In genomic region chrX:124215786-124216185, GRCh38 we compare ENCODE assay signal across 23 cellular contexts.
A peak's percentile ranks its signal among the peaks of the same experiment; 100 is the strongest.
DNase-seq lines count a peak whose midpoint lies in the region; ATAC-seq and TF ChIP-seq lines count a peak whose summit lies in the region.
"Had no signal": no experiment of that assay in that cellular context is flagged by ENCODE, and none has a peak within 500 bp of the region (broad histone marks: within the 10 kb centered on the region; RNA-seq: fewer than 3 reads in every experiment).

No MANE protein-coding gene starts in this region.

- no peak for TF ChIP-seq CTCF in CD8-positive, alpha-beta T cell (IDR thresholded peaks at IDR 0.05)

- peaks cover 11% of the 10 kb centered on the region for H3K9me3 Mint-ChIP-seq in activated CD4-positive, alpha-beta T cell treated with anti-CD3 and anti-CD28 coated beads, Interleukin-2, amount 10 ng/mL, durations not matched to agents 24 days and 14 days
- no peaks in the 10 kb centered on the region for H3K9me3 Mint-ChIP-seq in CD8-positive, alpha-beta T cell
- no peaks in the 10 kb centered on the region for H3K9me3 Mint-ChIP-seq in activated CD4-positive, alpha-beta memory T cell treated with anti-CD3 and anti-CD28 coated beads for 36 hours
- peaks cover 0 to 3% (median 0%) of the 10 kb centered on the region in 11 donors for H3K9me3 Mint-ChIP-seq in naive thymus-derived CD4-positive, alpha-beta T cell

- H3K4me1 Mint-ChIP-seq in activated CD4-positive, alpha-beta T cell treated with anti-CD3 and anti-CD28 coated beads, Interleukin-2, amount 10 ng/mL, durations not matched to agents 24 days and 14 days, result peaks cover 66% of the 10 kb centered on the region
- H3K4me1 Mint-ChIP-seq in CD8-positive, alpha-beta T cell (ENCODE audit: low read depth), result peaks cover 77% of the 10 kb centered on the region
- H3K4me1 Mint-ChIP-seq in activated CD4-positive, alpha-beta memory T cell treated with anti-CD3 and anti-CD28 coated beads for 36 hours (ENCODE audit: low read depth), result peaks cover 69% of the 10 kb centered on the region
- H3K4me1 Mint-ChIP-seq in naive thymus-derived CD4-positive, alpha-beta T cell, result peaks cover 43 to 87% (median 79%) of the 10 kb centered on the region in 7 donors

- intact Hi-C loops in activated CD4-positive, alpha-beta T cell treated with anti-CD3 and anti-CD28 coated beads, Interleukin-2, amount 10 ng/mL, durations not matched to agents 24 days and 14 days (cut with micrococcal nuclease), result loop anchor here (1.0 to 10.0 kb wide), 6 partner anchors 42 to 1079 kb away; no protein-coding TSS in a partner anchor
- intact Hi-C loops in CD8-positive, alpha-beta T cell (cut with DNase I, micrococcal nuclease), result loop anchor here (5.0 to 10.0 kb wide), 2 partner anchors 42 to 121 kb away; no protein-coding TSS in a partner anchor
- intact Hi-C loops in activated CD4-positive, alpha-beta memory T cell treated with anti-CD3 and anti-CD28 coated beads for 36 hours (cut with micrococcal nuclease), result loop anchor here (5.0 to 10.0 kb wide), 5 partner anchors 128 to 1079 kb away; no protein-coding TSS in a partner anchor
- intact Hi-C loops in naive thymus-derived CD4-positive, alpha-beta T cell (cut with micrococcal nuclease), result loop anchor here (5.0 to 10.0 kb wide), 5 partner anchors 57 to 522 kb away; partner anchors contain the start of gene THOC2 (in 1 of the 2)

- H3K27ac ChIP-seq in CD8-positive, alpha-beta T cell (ENCODE audit: low read depth, low read length), result no peak overlapping the region
- peak overlapping the region; percentile 72 for H3K27ac ChIP-seq in naive thymus-derived CD4-positive, alpha-beta T cell (ENCODE audit: low read depth, low read length)
- H3K27ac ChIP-seq: ascending aorta, hepatocyte, psoas muscle, upper lobe of right lung had no signal

- H3K4me3 ChIP-seq in CD8-positive, alpha-beta T cell (ENCODE audit: low read depth, low read length), result no peak overlapping the region
- H3K4me3 ChIP-seq in naive thymus-derived CD4-positive, alpha-beta T cell (ENCODE audit: low read length), result no peak overlapping the region
- H3K4me3 ChIP-seq: ascending aorta, hepatocyte, left ventricle myocardium inferior, psoas muscle, skin epidermis, upper lobe of right lung had no signal

- no peaks in the 10 kb centered on the region for H3K27me3 Mint-ChIP-seq in activated CD4-positive, alpha-beta T cell treated with anti-CD3 and anti-CD28 coated beads, Interleukin-2, amount 10 ng/mL, durations not matched to agents 24 days and 14 days
- no peaks in the 10 kb centered on the region for H3K27me3 Mint-ChIP-seq in CD8-positive, alpha-beta T cell (ENCODE audit: low read depth)
- H3K27me3 Mint-ChIP-seq in activated CD4-positive, alpha-beta memory T cell treated with anti-CD3 and anti-CD28 coated beads for 36 hours, result no peaks in the 10 kb centered on the region
- H3K27me3 Mint-ChIP-seq in naive thymus-derived CD4-positive, alpha-beta T cell, result no peaks in the 10 kb centered on the region
- H3K27me3 Mint-ChIP-seq: B cell had no signal

- DNase-seq in activated CD4-positive, alpha-beta T cell treated with anti-CD3 and anti-CD28 coated beads, Interleukin-2, amount 10 ng/mL, durations not matched to agents 24 days and 14 days, result peak; percentile 60
- DNase-seq in activated CD4-positive, alpha-beta T cell treated with anti-CD3 and anti-CD28 coated beads, Interleukin-2, amount 50 U/mL, for 1 hour, result no peak
- DNase-seq in CD8-positive, alpha-beta T cell, result no peak
- peak; percentile 17 for DNase-seq in activated CD4-positive, alpha-beta memory T cell treated with anti-CD3 and anti-CD28 coated beads for 36 hours
- no peak for DNase-seq in naive thymus-derived CD4-positive, alpha-beta T cell
- no peak for DNase-seq in foreskin melanocyte
- DNase-seq: activated effector memory CD4-positive, alpha-beta T cell treated with anti-CD3 and anti-CD28 coated beads, Interleukin-2, amount 50 U/mL, for 16 hours; foreskin fibroblast; IMR-90; left ventricle myocardium inferior; midbrain; NCI-H1694 treated with DMSO at 0.1 percent for 48 hours; NCI-H748 treated with DMSO at 0.1 percent for 48 hours; psoas muscle; Right ventricle myocardium superior; stimulated activated CD4-positive, alpha-beta T cell treated with anti-CD3 and anti-CD28 coated beads, Interleukin-2, amount 100 ng/mL, for 48 hours; upper lobe of right lung had no signal

- CTCF ChIA-PET in CD8-positive, alpha-beta T cell (lab: Charles Lee), result no interaction called here
- CTCF ChIA-PET in activated CD4-positive, alpha-beta memory T cell treated with anti-CD3 and anti-CD28 coated beads for 36 hours (lab: Charles Lee), result no interaction called here
- CTCF ChIA-PET in naive thymus-derived CD4-positive, alpha-beta T cell (lab: Charles Lee), result no interaction called here

- H3K4me1 ChIP-seq in CD8-positive, alpha-beta T cell (ENCODE audit: insufficient read depth, low read length), result peaks cover 55% of the 10 kb centered on the region
- H3K4me1 ChIP-seq in naive thymus-derived CD4-positive, alpha-beta T cell (ENCODE audit: control insufficient read depth in 2 of 2, insufficient read depth in 2 of 2, low read length in 2 of 2), result peaks cover 57 to 69% of the 10 kb centered on the region in 2 donors
- H3K4me1 ChIP-seq: ascending aorta had no signal

- peak overlapping the region; percentile 78 for H3K27ac Mint-ChIP-seq in activated CD4-positive, alpha-beta T cell treated with anti-CD3 and anti-CD28 coated beads, Interleukin-2, amount 10 ng/mL, durations not matched to agents 24 days and 14 days
- peak overlapping the region; percentile 84 for H3K27ac Mint-ChIP-seq in CD8-positive, alpha-beta T cell
- peak overlapping the region; percentile 24 for H3K27ac Mint-ChIP-seq in activated CD4-positive, alpha-beta memory T cell treated with anti-CD3 and anti-CD28 coated beads for 36 hours
- H3K27ac Mint-ChIP-seq in naive thymus-derived CD4-positive, alpha-beta T cell, result peak overlapping the region; percentile 56 to 98 (median 89)

- POLR2A ChIA-PET in CD8-positive, alpha-beta T cell (lab: Charles Lee), result interaction anchor here (0.6 to 2.9 kb wide), 3 partner anchors 130 to 153 kb away, joined by 3 to 16 read pairs (median 3); partner anchors contain the start of gene SH2D1A
- POLR2A ChIA-PET in activated CD4-positive, alpha-beta memory T cell treated with anti-CD3 and anti-CD28 coated beads for 36 hours (lab: Charles Lee), result interaction anchor here (4.7 kb wide), 1 partner anchor 129 kb away, joined by 55 read pairs; the partner anchor contains the start of gene SH2D1A
- POLR2A ChIA-PET in naive thymus-derived CD4-positive, alpha-beta T cell (lab: Charles Lee), result no interaction called here

- no peaks in the 10 kb centered on the region for H3K9me3 ChIP-seq in CD8-positive, alpha-beta T cell (ENCODE audit: low read length)
- no peaks in the 10 kb centered on the region for H3K9me3 ChIP-seq in naive thymus-derived CD4-positive, alpha-beta T cell (ENCODE audit: control insufficient read depth in 2 of 3, low read length in 3 of 3)
- H3K9me3 ChIP-seq: ascending aorta, left ventricle myocardium inferior, psoas muscle, upper lobe of right lung had no signal

- no peaks in the 10 kb centered on the region for H3K36me3 ChIP-seq in CD8-positive, alpha-beta T cell (ENCODE audit: insufficient read depth, low read length)
- H3K36me3 ChIP-seq in naive thymus-derived CD4-positive, alpha-beta T cell (ENCODE audit: control insufficient read depth in 2 of 3, insufficient read depth in 3 of 3, low read length in 3 of 3), result no peaks in the 10 kb centered on the region
- H3K36me3 ChIP-seq: ascending aorta, left ventricle myocardium inferior, upper lobe of right lung had no signal

- no peak for ATAC-seq in CD8-positive, alpha-beta T cell
- no peak for ATAC-seq in naive thymus-derived CD4-positive, alpha-beta T cell
- ATAC-seq in activated CD4-positive, CD25-positive, alpha-beta regulatory T cell treated with anti-CD3 and anti-CD28 coated beads, Interleukin-2, amount 50 U/mL, for 24 hours, result no peak
- no peak for ATAC-seq in HG02763 (IDR thresholded peaks at IDR 0.05; ENCODE audit: unreplicated experiment)
- ATAC-seq: psoas muscle, upper lobe of right lung had no signal

- no peaks in the 10 kb centered on the region for H3K36me3 Mint-ChIP-seq in activated CD4-positive, alpha-beta T cell treated with anti-CD3 and anti-CD28 coated beads, Interleukin-2, amount 10 ng/mL, durations not matched to agents 24 days and 14 days (ENCODE audit: low read depth)
- H3K36me3 Mint-ChIP-seq in CD8-positive, alpha-beta T cell, result no peaks in the 10 kb centered on the region
- no peaks in the 10 kb centered on the region for H3K36me3 Mint-ChIP-seq in activated CD4-positive, alpha-beta memory T cell treated with anti-CD3 and anti-CD28 coated beads for 36 hours
- peaks cover 0 to 11% (median 0%) of the 10 kb centered on the region in 5 donors for H3K36me3 Mint-ChIP-seq in naive thymus-derived CD4-positive, alpha-beta T cell

- no peaks in the 10 kb centered on the region for H3K27me3 ChIP-seq in CD8-positive, alpha-beta T cell (ENCODE audit: insufficient read depth, low read length)
- no peaks in the 10 kb centered on the region for H3K27me3 ChIP-seq in naive thymus-derived CD4-positive, alpha-beta T cell (ENCODE audit: control insufficient read depth in 2 of 2, insufficient read depth in 2 of 2, low read length in 2 of 2)
- H3K27me3 ChIP-seq: ascending aorta, hepatocyte, upper lobe of right lung had no signal

- peak overlapping the region; percentile 42 for H3K4me3 Mint-ChIP-seq in activated CD4-positive, alpha-beta T cell treated with anti-CD3 and anti-CD28 coated beads, Interleukin-2, amount 10 ng/mL, durations not matched to agents 24 days and 14 days
- H3K4me3 Mint-ChIP-seq in CD8-positive, alpha-beta T cell, result no peak overlapping the region
- no peak overlapping the region for H3K4me3 Mint-ChIP-seq in activated CD4-positive, alpha-beta memory T cell treated with anti-CD3 and anti-CD28 coated beads for 36 hours
- peak overlapping the region in 8 of 10 donors; percentile 12 to 80 (median 45) for H3K4me3 Mint-ChIP-seq in naive thymus-derived CD4-positive, alpha-beta T cell
- H3K4me3 Mint-ChIP-seq: B cell had no signal

Comparison
In these comparisons a context has a peak if more than half of its experiments do, and no peak if none do; other contexts are left out.
1. DNase-seq: peak in activated CD4-positive, alpha-beta T cell treated with anti-CD3 and anti-CD28 coated beads, Interleukin-2, amount 10 ng/mL, durations not matched to agents 24 days and 14 days (single experiment) and activated CD4-positive, alpha-beta memory T cell treated with anti-CD3 and anti-CD28 coated beads for 36 hours (single experiment); none in activated CD4-positive, alpha-beta T cell treated with anti-CD3 and anti-CD28 coated beads, Interleukin-2, amount 50 U/mL, for 1 hour (single experiment), CD8-positive, alpha-beta T cell (0 of 7), naive thymus-derived CD4-positive, alpha-beta T cell (0 of 9) and foreskin melanocyte (single experiment).
2. H3K27ac Mint-ChIP-seq: peak in every context shown above with its lines; median percentile 89 in naive thymus-derived CD4-positive, alpha-beta T cell; 84 in CD8-positive, alpha-beta T cell; 78 in activated CD4-positive, alpha-beta T cell treated with anti-CD3 and anti-CD28 coated beads, Interleukin-2, amount 10 ng/mL, durations not matched to agents 24 days and 14 days; 24 in activated CD4-positive, alpha-beta memory T cell treated with anti-CD3 and anti-CD28 coated beads for 36 hours.
3. H3K4me3 Mint-ChIP-seq: peak in activated CD4-positive, alpha-beta T cell treated with anti-CD3 and anti-CD28 coated beads, Interleukin-2, amount 10 ng/mL, durations not matched to agents 24 days and 14 days (single experiment) and naive thymus-derived CD4-positive, alpha-beta T cell (8 of 10); none in CD8-positive, alpha-beta T cell (single experiment) and activated CD4-positive, alpha-beta memory T cell treated with anti-CD3 and anti-CD28 coated beads for 36 hours (single experiment).